ENCODE assay signal across 19 cellular contexts in the genomic region with DNA sequence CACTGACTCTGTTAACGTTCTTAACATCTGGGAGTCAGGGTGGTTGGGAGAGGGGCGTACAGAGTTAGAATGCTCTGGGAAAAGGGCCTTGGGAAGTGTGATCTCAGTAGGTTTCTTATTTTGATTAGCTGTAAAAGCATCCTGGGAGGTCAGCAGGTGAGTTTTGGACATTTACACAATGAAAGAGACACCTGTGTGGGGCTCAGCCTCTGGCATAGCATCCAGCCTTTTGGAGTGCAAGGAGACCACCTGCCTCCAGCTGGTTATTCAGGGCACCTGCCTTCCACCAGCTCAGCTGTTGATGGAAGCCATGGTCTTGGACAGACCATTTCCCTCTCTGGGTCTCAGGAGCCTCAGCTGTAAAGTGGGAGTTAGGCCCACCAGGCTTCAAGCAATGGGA. TPM values are rescaled to one million over a fixed set of nuclear protein-coding genes. Genes with fewer than 3 reads are reported as not detected.
DNase-seq lines count a peak whose midpoint lies in the region; ATAC-seq, FAIRE-seq and TF ChIP-seq lines count a peak whose summit lies in the region.
"Had no signal": no experiment of that assay in that cellular context is flagged by ENCODE, and none has a peak within 500 bp of the region (broad histone marks: within the 10 kb centered on the region; RNA-seq: fewer than 3 reads in every experiment).

No MANE protein-coding gene starts in this region.

- H4K91ac ChIP-seq in IMR-90 (ENCODE audit: insufficient read depth, low read depth, low read length) (0 out of 2 replicates have a peak overlapping the region, but pooled peaks have one; percentile 35), H1 (replicated peaks; ENCODE audit: insufficient read length, low read length) (no peak overlapping the region)

- TF ChIP-seq RAD21 in IMR-90 (IDR thresholded peaks at IDR 0.05; ENCODE audit: low read length): no peak
- TF ChIP-seq RAD21 in H1 (IDR thresholded peaks at IDR 0.05 in 1 of 2, conservative IDR thresholded peaks at IDR 0.05 in 1 of 2; ENCODE audit: low read depth in 2 of 2, low read length in 2 of 2): no peak

- no peak for TF ChIP-seq CTCF in Caco-2 (IDR thresholded peaks at IDR 0.05; ENCODE audit: insufficient read depth in 1 of 2, low read depth in 1 of 2, low read length in 1 of 2, severe bottlenecking in 1 of 2, unreplicated experiment in 1 of 2)
- no peak for TF ChIP-seq CTCF in IMR-90 (conservative IDR thresholded peaks at IDR 0.05; ENCODE audit: low read depth, low read length)
- TF ChIP-seq CTCF in H1 (IDR thresholded peaks at IDR 0.05; ENCODE audit: control extremely low read depth in 1 of 3, insufficient read depth in 1 of 3, low read depth in 1 of 3, low read length in 3 of 3): no peak
- no peak for TF ChIP-seq CTCF in neural progenitor cell (IDR thresholded peaks at IDR 0.05)

- no peak overlapping the region for H4K8ac ChIP-seq in IMR-90 (ENCODE audit: low read depth in 2 of 2, low read length in 2 of 2)
- no peak overlapping the region for H4K8ac ChIP-seq in H1 (ENCODE audit: extremely low read depth, insufficient read depth, low read length)

- WGBS in IMR-90 (ENCODE audit: extremely low coverage in 2 of 2, insufficient read length in 1 of 2), 2 experiments: no CpG with 5 or more reads among the region's 2 CpGs
- WGBS in H1 (ENCODE audit: extremely low coverage in 1 of 2, insufficient coverage in 1 of 2, insufficient read length in 1 of 2, insufficient replicate concordance in 2 of 2, low coverage in 1 of 2, low lambda C conversion rate in 2 of 2, missing lambda C conversion rate in 1 of 2), 2 experiments: 82% methylated on average over 2 of the region's 2 CpGs; no CpG with 5 or more reads in 1 of the 2 experiments

- BruUV-seq in Caco-2 (replicated peaks; lab: Mats Ljungman, UMichigan) (no TSS peak), IMR-90 (replicated peaks; lab: Mats Ljungman, UMichigan) (no TSS peak)

- no peak overlapping the region; the same call in 1 of the 2 replicates for H2BK12ac ChIP-seq in H1 (ENCODE audit: low read depth, low read length)

- peak overlapping the region; percentile 32; the same call in 1 of the 2 replicates for H2BK120ac ChIP-seq in IMR-90 (ENCODE audit: low read depth, low read length)
- H2BK120ac ChIP-seq in H1 (replicated peaks; ENCODE audit: low read depth, low read length): no peak overlapping the region

- FAIRE-seq in H1 (lab: Jason Lieb, UNC): no peak
- FAIRE-seq: D721Med, G401.6, GM12891, GM19239 had no signal

- TF ChIP-seq EP300 in H1 (IDR thresholded peaks at IDR 0.05; ENCODE audit: borderline replicate concordance in 1 of 2, low read depth in 2 of 2, low read length in 2 of 2): no peak

- no peaks in the 10 kb centered on the region for H3K4me1 Mint-ChIP-seq in Caco-2 (ENCODE audit: low read depth, unreplicated experiment)
- peaks cover 28% of the 10 kb centered on the region for H3K4me1 Mint-ChIP-seq in neural progenitor cell
- peaks cover 0 to 7% (median 5%) of the 10 kb centered on the region in 3 donors for H3K4me1 Mint-ChIP-seq in T-cell

- no peaks in the 10 kb centered on the region for H3K4me1 ChIP-seq in Caco-2
- peaks cover 5% of the 10 kb centered on the region for H3K4me1 ChIP-seq in IMR-90 (ENCODE audit: control insufficient read depth, insufficient read depth, low read length)
- H3K4me1 ChIP-seq in H1 (replicated peaks in 1 of 4; ENCODE audit: control insufficient read depth in 3 of 4, insufficient read depth in 4 of 4, low read length in 3 of 4): peaks cover 0 to 14% (median 5%) of the 10 kb centered on the region in 4 experiments; a peak in 6 of 7 replicates
- H3K4me1 ChIP-seq in neural progenitor cell: peaks cover 10% of the 10 kb centered on the region
- H3K4me1 ChIP-seq: BE2C had no signal

- H3K79me2 ChIP-seq in H1 (ENCODE audit: control insufficient read depth in 1 of 2, insufficient read depth in 2 of 2, low read length in 2 of 2) (no peaks in the 10 kb centered on the region), neural progenitor cell (ENCODE audit: low read depth) (no peaks in the 10 kb centered on the region)

- in situ Hi-C loops in IMR-90 (cut with MboI; ENCODE audit: low sequenced_read_pairs): loop anchor here (10.0 kb wide), 1 partner anchor 249 kb away; no protein-coding TSS in a partner anchor

- no peaks in the 10 kb centered on the region for H3K27me3 Mint-ChIP-seq in Caco-2 (ENCODE audit: insufficient read depth, unreplicated experiment)
- H3K27me3 Mint-ChIP-seq in neural progenitor cell (ENCODE audit: insufficient read depth, low read depth): peaks cover 3% of the 10 kb centered on the region
- H3K27me3 Mint-ChIP-seq in T-cell: no peaks in the 10 kb centered on the region
- H3K27me3 Mint-ChIP-seq: CD4-positive, CD25-positive, alpha-beta regulatory T cell had no signal

- H3K36me3 Mint-ChIP-seq in Caco-2 (ENCODE audit: insufficient read depth, unreplicated experiment): no peaks in the 10 kb centered on the region
- no peaks in the 10 kb centered on the region for H3K36me3 Mint-ChIP-seq in neural progenitor cell
- no peaks in the 10 kb centered on the region for H3K36me3 Mint-ChIP-seq in T-cell
- H3K36me3 Mint-ChIP-seq: CD4-positive, CD25-positive, alpha-beta regulatory T cell; CD8-positive, alpha-beta memory T cell had no signal

- TF ChIP-seq POLR2A in IMR-90 (IDR thresholded peaks at IDR 0.05; ENCODE audit: low read depth, low read length): no peak
- no peak for TF ChIP-seq POLR2A in H1 (IDR thresholded peaks at IDR 0.05; ENCODE audit: control extremely low read depth in 1 of 2, low read depth in 2 of 2, low read length in 2 of 2)

- intact Hi-C loops in Caco-2 (cut with micrococcal nuclease; ENCODE audit: unreplicated experiment): loop anchor here (10.0 kb wide), 1 partner anchor 169 kb away; no protein-coding TSS in a partner anchor
- intact Hi-C loops in IMR-90 (cut with micrococcal nuclease): no loop called here

- H3K4ac ChIP-seq in IMR-90 (ENCODE audit: low read depth, low read length) (no peak overlapping the region), H1 (replicated peaks; ENCODE audit: insufficient read length, low read depth, low read length) (no peak overlapping the region)

- H3K27me3 ChIP-seq in Caco-2 (replicated peaks; ENCODE audit: control insufficient read depth, insufficient read depth, low read length): no peaks in the 10 kb centered on the region
- H3K27me3 ChIP-seq in IMR-90 (ENCODE audit: control insufficient read depth, insufficient read depth, low read length): no peaks in the 10 kb centered on the region; the same call in 1 of the 2 replicates
- H3K27me3 ChIP-seq in H1 (replicated peaks in 1 of 4; ENCODE audit: control insufficient read depth in 3 of 4, extremely low read depth in 1 of 4, insufficient read depth in 3 of 4, low read length in 3 of 4): no peaks in the 10 kb centered on the region
- H3K27me3 ChIP-seq in neural progenitor cell: no peaks in the 10 kb centered on the region
- H3K27me3 ChIP-seq: BE2C had no signal

- no peak overlapping the region for H3K9ac ChIP-seq in IMR-90 (ENCODE audit: low read depth, low read length)
- H3K9ac ChIP-seq in H1 (replicated peaks in 1 of 4; ENCODE audit: extremely low read depth in 1 of 4, low read depth in 3 of 4, low read length in 3 of 4): no peak overlapping the region
- H3K9ac ChIP-seq in neural progenitor cell: no peak overlapping the region
- H3K9ac ChIP-seq: GM23248 had no signal

- POLR2A ChIA-PET in Caco-2 (lab: Charles Lee): no interaction called here
- POLR2A ChIA-PET in IMR-90 (lab: Charles Lee; ENCODE audit: unreplicated experiment): no interaction called here
- POLR2A ChIA-PET in H1 (lab: Charles Lee; ENCODE audit: partially characterized antibody): interaction anchor here (1.3 kb wide), 1 partner anchor 16 kb away, joined by 3 read pairs; no protein-coding TSS in a partner anchor
- POLR2A ChIA-PET in T-cell (lab: Charles Lee): interaction anchor here in 1 of 2 donors (0.6 kb wide), 1 partner anchor 1059 kb away, joined by 3 read pairs; no protein-coding TSS in a partner anchor

- dilution Hi-C loops in IMR-90 (cut with HindIII; ENCODE audit: low sequenced_read_pairs, unreplicated experiment): no loop called here

- H3K14ac ChIP-seq in IMR-90 (replicated peaks; ENCODE audit: low read depth, low read length) (peak overlapping the region; percentile 13; the same call in 1 of the 2 replicates), H1 (ENCODE audit: insufficient read length) (no peak overlapping the region)

- H3K27ac Mint-ChIP-seq in Caco-2 (ENCODE audit: unreplicated experiment) (peak overlapping the region; percentile 39), neural progenitor cell (peak overlapping the region; percentile 40), T-cell (no peak overlapping the region)

- H3F3A ChIP-seq in neural progenitor cell (ENCODE audit: low read depth): no peaks in the 10 kb centered on the region

- peak overlapping the region; percentile 72 for H2AK9ac ChIP-seq in IMR-90 (replicated peaks; ENCODE audit: low read depth, low read length, poor library complexity)

- ATAC-seq in IMR-90 (ENCODE audit: low read depth) (no peak), HG02973 (IDR thresholded peaks at IDR 0.05; ENCODE audit: unreplicated experiment) (no peak), T-cell (replicated peaks in 1 of 4) (no peak), GM19467 (IDR thresholded peaks at IDR 0.05; ENCODE audit: unreplicated experiment) (no peak)

- DNase-seq in Caco-2 (no peak), IMR-90 (no peak), H1 (ENCODE audit: low read depth in 1 of 2, low spot score in 2 of 2) (no peak), neural progenitor cell (ENCODE audit: low spot score) (no peak), NCI-H1092 (lab: John Stamatoyannopoulos, UW) (no peak), T-cell (no peak)
- DNase-seq: BE2C; C1 segment of cervical spinal cord; CD4-positive, CD25-positive, alpha-beta regulatory T cell; CD8-positive, alpha-beta memory T cell; COR-L47; H7 had no signal

- H3K9me1 ChIP-seq in IMR-90 (ENCODE audit: insufficient read depth, low read length): peaks cover 9% of the 10 kb centered on the region; the same call in 1 of the 2 replicates

- H2BK15ac ChIP-seq in IMR-90 (ENCODE audit: low read depth, low read length): 0 out of 3 replicates have a peak overlapping the region, but pooled peaks have one; percentile 6
- H2BK15ac ChIP-seq in H1 (ENCODE audit: low read length): no peak overlapping the region

- H2AK5ac ChIP-seq in IMR-90 (ENCODE audit: low read depth, low read length) (0 out of 2 replicates have a peak overlapping the region, but pooled peaks have one; percentile 13), H1 (ENCODE audit: low read depth, low read length) (no peak overlapping the region)

- H3K9me3 ChIP-seq in Caco-2 (no peaks in the 10 kb centered on the region), IMR-90 (ENCODE audit: control insufficient read depth, insufficient read depth, low read length) (no peaks in the 10 kb centered on the region), H1 (ENCODE audit: insufficient read depth in 2 of 2, low read depth in 1 of 2, low read length in 1 of 2) (no peaks in the 10 kb centered on the region), neural progenitor cell (ENCODE audit: low read depth) (no peaks in the 10 kb centered on the region)
- H3K9me3 ChIP-seq: BE2C had no signal

- H3K4me3 Mint-ChIP-seq in Caco-2 (ENCODE audit: unreplicated experiment) (no peak overlapping the region), neural progenitor cell (no peak overlapping the region), T-cell (no peak overlapping the region)
- H3K4me3 Mint-ChIP-seq: CD4-positive, CD25-positive, alpha-beta regulatory T cell; CD8-positive, alpha-beta memory T cell had no signal

- H3K56ac ChIP-seq in IMR-90 (ENCODE audit: extremely low read depth, insufficient read depth, low read length): no peak overlapping the region
- H3K56ac ChIP-seq in H1 (replicated peaks; ENCODE audit: insufficient read length, low read depth, low read length): no peak overlapping the region

- H3K79me1 ChIP-seq in IMR-90 (ENCODE audit: low read depth in 1 of 2, low read length in 2 of 2) (no peaks in the 10 kb centered on the region), H1 (ENCODE audit: low read depth, low read length) (no peaks in the 10 kb centered on the region)

- H3K4me3 ChIP-seq in Caco-2 (ENCODE audit: low read depth, low read length) (no peak overlapping the region), IMR-90 (ENCODE audit: insufficient read depth, low read depth, low read length) (no peak overlapping the region), H1 (ENCODE audit: extremely low read depth in 1 of 4, insufficient read depth in 2 of 4, low read depth in 3 of 4, low read length in 4 of 4) (no peak overlapping the region), neural progenitor cell (no peak overlapping the region)
- H3K4me3 ChIP-seq: GM23248 had no signal

- H3K18ac ChIP-seq in IMR-90 (ENCODE audit: low read depth, low read length) (no peak overlapping the region), H1 (ENCODE audit: extremely low read depth, low read length) (no peak overlapping the region)

- no peaks in the 10 kb centered on the region for H4K20me1 ChIP-seq in IMR-90 (ENCODE audit: insufficient read depth, low read length)
- no peaks in the 10 kb centered on the region for H4K20me1 ChIP-seq in H1 (replicated peaks in 1 of 2; ENCODE audit: control insufficient read depth in 1 of 2, insufficient read depth in 2 of 2, low read length in 2 of 2)
- H4K20me1 ChIP-seq in neural progenitor cell (ENCODE audit: low read depth): no peaks in the 10 kb centered on the region

- H4K5ac ChIP-seq in IMR-90 (ENCODE audit: low read depth, low read length): no peak overlapping the region
- H4K5ac ChIP-seq in H1 (ENCODE audit: insufficient read length, low read depth, low read length): no peak overlapping the region

- peak overlapping the region; percentile 67; the same call in 1 of the 2 replicates for H2BK20ac ChIP-seq in IMR-90 (ENCODE audit: low read depth, low read length)
- H2BK20ac ChIP-seq in H1 (ENCODE audit: low read length): 0 out of 2 replicates have a peak overlapping the region, but pooled peaks have one; percentile 56

- CTCF ChIA-PET in Caco-2 (lab: Charles Lee) (interaction anchor here (0.8 kb wide), 1 partner anchor 37 kb away, joined by 3 read pairs; no protein-coding TSS in a partner anchor), IMR-90 (lab: Yijun Ruan, JAX) (no interaction called here), H1 (lab: Charles Lee; ENCODE audit: partially characterized antibody) (interaction anchor here (0.9 to 3.2 kb wide), 6 partner anchors 11 to 253 kb away, joined by 3 to 19 read pairs (median 8); a partner anchor contains a TSS), T-cell (lab: Charles Lee) (no interaction called here)

- H3K23me2 ChIP-seq in H1 (ENCODE audit: low read depth, low read length): peaks cover 2% of the 10 kb centered on the region; the same call in 1 of the 2 replicates

- H3K27ac ChIP-seq in IMR-90 (ENCODE audit: insufficient read depth, low read length) (no peak overlapping the region), H1 (ENCODE audit: low read depth, low read length) (no peak overlapping the region), neural progenitor cell (no peak overlapping the region)
- H3K27ac ChIP-seq: GM23248 had no signal

- H3K36me3 ChIP-seq in Caco-2 (ENCODE audit: control insufficient read depth, insufficient read depth, low read length) (no peaks in the 10 kb centered on the region), IMR-90 (ENCODE audit: control insufficient read depth, insufficient read depth, low read length) (no peaks in the 10 kb centered on the region), H1 (ENCODE audit: control insufficient read depth in 2 of 4, insufficient read depth in 4 of 4, low read length in 3 of 4) (no peaks in the 10 kb centered on the region), neural progenitor cell (no peaks in the 10 kb centered on the region)
- H3K36me3 ChIP-seq: BE2C had no signal

- H3K23ac ChIP-seq in IMR-90 (ENCODE audit: low read depth, low read length): no peak overlapping the region
- no peak overlapping the region for H3K23ac ChIP-seq in H1 (ENCODE audit: insufficient read length)

- H2AFZ ChIP-seq in IMR-90 (replicated peaks; ENCODE audit: low read length, poor library complexity): peak overlapping the region; percentile 63
- no peak overlapping the region for H2AFZ ChIP-seq in H1 (ENCODE audit: low read length)
- H2AFZ ChIP-seq in neural progenitor cell (replicated peaks): no peak overlapping the region
- H2AFZ ChIP-seq: GM23248 had no signal

- H3K9me3 Mint-ChIP-seq in Caco-2 (ENCODE audit: unreplicated experiment): no peaks in the 10 kb centered on the region
- no peaks in the 10 kb centered on the region for H3K9me3 Mint-ChIP-seq in neural progenitor cell
- no peaks in the 10 kb centered on the region for H3K9me3 Mint-ChIP-seq in T-cell
- H3K9me3 Mint-ChIP-seq: CD4-positive, CD25-positive, alpha-beta regulatory T cell; CD8-positive, alpha-beta memory T cell had no signal

- H3K4me2 ChIP-seq in IMR-90 (ENCODE audit: low read depth, low read length) (no peak overlapping the region), H1 (ENCODE audit: insufficient read depth in 1 of 2, low read depth in 2 of 2, low read length in 2 of 2) (no peak overlapping the region), neural progenitor cell (no peak overlapping the region)

- H2BK5ac ChIP-seq in IMR-90 (ENCODE audit: low read depth, low read length, poor library complexity, severe bottlenecking) (no peak overlapping the region), H1 (ENCODE audit: low read depth, low read length) (no peak overlapping the region)

RNA-seq across cellular contexts. Expression of a gene that starts 49.7 kb away (rescaled TPM):
- total RNA-seq in Caco-2 (2022) (188 and 207 TPM in 2 replicates), IMR-90 (2012; rRNA removed) (61.5 and 71.7 TPM in 2 replicates), neural progenitor cell (ENCODE audit: low replicate concordance) (70.9 and 91.9 TPM in 2 replicates), T-cell (10 to 100 TPM; 20.1 to 34.1 (median 28.3) TPM)
- polyA plus RNA-seq in IMR-90 (2012; rRNA removed) (19.0 and 24.4 TPM in 2 replicates), H1 (2011; rRNA removed) (42.1 and 63.4 TPM in 2 replicates)
- 6.5 and 12.8 TPM in 2 replicates for polyA plus RNA-seq in IMR-90 (2012; cell fraction: cytosol; rRNA removed)
- polyA plus RNA-seq in IMR-90 (2012; cell fraction: nucleus; rRNA removed; ENCODE audit: low replicate concordance): 2.4 and 15.0 TPM in 2 replicates
- 151 and 152 TPM in 2 replicates for total RNA-seq in H1 (2021; fragmentation: NEBNext Ultra II Directional; extraction: Animal tissue kit (Norgen Biotek cat#: 25700))
- polyA plus RNA-seq in H1 (2011; cell fraction: cytosol; rRNA removed): 78.5 TPM
- 29.4 TPM for polyA plus RNA-seq in H1 (2011; cell fraction: nucleus; rRNA removed)
- polyA plus RNA-seq in H1 (2012, experiment 1 of 2): 154 to 191 TPM (median 158 TPM) in 4 replicates
- polyA plus RNA-seq in H1 (2012, experiment 2 of 2): 29.5 TPM
- polyA plus RNA-seq in H1 (2013, experiment 1 of 2): 71.3 TPM
- polyA plus RNA-seq in H1 (2013, experiment 2 of 2): 71.4 TPM
- 66.7 and 74.4 TPM in 2 replicates for polyA minus RNA-seq in H1 (2011; rRNA and poly(A)+ RNA removed)
- polyA minus RNA-seq in H1 (2011; cell fraction: cytosol; rRNA and poly(A)+ RNA removed): 32.4 TPM
- 27.7 TPM for polyA minus RNA-seq in H1 (2011; cell fraction: nucleus; rRNA and poly(A)+ RNA removed)

Comparison
In these comparisons a context has a peak if more than half of its experiments do, and no peak if none do; other contexts are left out.
1. H3K27ac Mint-ChIP-seq: peak in Caco-2 (single experiment) and neural progenitor cell (single experiment); none in T-cell (0 of 2).
2. CTCF ChIA-PET loops: an anchor here in Caco-2 (0.8 kb wide) and H1 (0.9 to 3.2 kb wide); none called in IMR-90 and T-cell.